In genomic region chr12:110819150-110819549, GRCh38 we compare ENCODE assay signal across 8 cellular contexts. TPM values are rescaled to one million over a fixed set of nuclear protein-coding genes. Genes with fewer than 3 reads are reported as not detected.
"Had no signal": no experiment of that assay in that cellular context is flagged by ENCODE, and none has a peak within 500 bp of the region (broad histone marks: within the 10 kb centered on the region; RNA-seq: fewer than 3 reads in every experiment).

No MANE protein-coding gene starts in this region.

- DNase-seq: IMR-90, KBM-7 had no signal

- H3K9me3 Mint-ChIP-seq: IgD-negative memory B cell had no signal

- H3K27ac ChIP-seq: HL-60 had no signal

- ATAC-seq: HepG2 had no signal

- FAIRE-seq: HepG2, HTR-8/SVneo had no signal

RNA-seq across cellular contexts. Expression of gene CCDC63, which starts 27.6 kb away (rescaled TPM):
- total RNA-seq: HepG2, HT-29, HT1080, IMR-90 had no signal
- polyA plus RNA-seq: HepG2, IgD-negative memory B cell, IMR-90 had no signal
